In genomic region chr20:278181-278580, GRCh38 we compare ENCODE assay signal across 1 cellular context.
TF ChIP-seq lines count a peak whose summit lies in the region.

No MANE protein-coding gene starts in this region.

TF ChIP-seq in H1, 55 proteins besides CTCF, POLR2A, EP300 and RAD21:
- TF ChIP-seq JUN (IDR thresholded peaks at IDR 0.05; ENCODE audit: low read depth, low read length) (no peak), USF2 (IDR thresholded peaks at IDR 0.05; ENCODE audit: low read length) (no peak), RFX5 (IDR thresholded peaks at IDR 0.05; ENCODE audit: borderline replicate concordance, low read depth, low read length) (no peak), TEAD4 (IDR thresholded peaks at IDR 0.05; ENCODE audit: low read depth, low read length) (0 out of 2 replicates have a peak, but pooled peaks have one; percentile 15), SP1 (IDR thresholded peaks at IDR 0.05; ENCODE audit: low read depth, low read length) (0 out of 2 replicates have a peak, but pooled peaks have one; percentile 31)
TF ChIP-seq in H1: peak in this region for 2.
